Comparison of ENCODE assay signal across 8 cellular contexts in genomic region chr16:77584205-77584859, GRCh38.
DNase-seq lines count a peak whose midpoint lies in the region; ATAC-seq and TF ChIP-seq lines count a peak whose summit lies in the region.

No MANE protein-coding gene starts in this region.

- H3K14ac ChIP-seq in neuronal stem cell (ENCODE audit: low read length): no peak overlapping the region

- no peaks in the 10 kb centered on the region for H3K9me3 Mint-ChIP-seq in activated CD8-positive, alpha-beta T cell treated with anti-CD3 and anti-CD28 coated beads, Interleukin-2, amount 10 ng/mL, durations not matched to agents 7 days and 5 days (ENCODE audit: insufficient read depth)

- no peak overlapping the region for H2BK15ac ChIP-seq in neuronal stem cell (ENCODE audit: low read length)

- no peaks in the 10 kb centered on the region for H3K4me1 Mint-ChIP-seq in activated CD8-positive, alpha-beta T cell treated with anti-CD3 and anti-CD28 coated beads, Interleukin-2, amount 10 ng/mL, durations not matched to agents 7 days and 5 days (ENCODE audit: low read depth)

- H3K36me3 ChIP-seq in neuronal stem cell (replicated peaks in 1 of 2; ENCODE audit: control insufficient read depth in 2 of 2, insufficient read depth in 2 of 2, low read length in 2 of 2): no peaks in the 10 kb centered on the region

- CTCF ChIA-PET in activated CD8-positive, alpha-beta T cell treated with anti-CD3 and anti-CD28 coated beads, Interleukin-2, amount 10 ng/mL, durations not matched to agents 7 days and 5 days (lab: Charles Lee): interaction anchor here (0.7 to 6.3 kb wide), 7 partner anchors 8 to 384 kb away, joined by 3 to 114 read pairs (median 4); no protein-coding TSS in a partner anchor

- no peak overlapping the region for H2AFZ ChIP-seq in neuronal stem cell (ENCODE audit: low read length)

- no peak overlapping the region for H4K91ac ChIP-seq in neuronal stem cell (ENCODE audit: low read depth, low read length, poor library complexity)

- peak; percentile 2 to 3 for DNase-seq in NCI-H446 (lab: John Stamatoyannopoulos, UW)
- DNase-seq in NCI-H446 treated with DMSO at 0.1 percent for 48 hours (lab: John Stamatoyannopoulos, UW): no peak
- peak; percentile 67 for DNase-seq in NCI-H748 (lab: John Stamatoyannopoulos, UW; ENCODE audit: unreplicated experiment)
- DNase-seq in activated CD8-positive, alpha-beta T cell treated with anti-CD3 and anti-CD28 coated beads, Interleukin-2, amount 10 ng/mL, durations not matched to agents 7 days and 5 days: peak; percentile 56
- peak; percentile 79 for DNase-seq in fibroblast of mammary gland (ENCODE audit: low read depth)
- peak; percentile 59 for DNase-seq in neuronal stem cell (ENCODE audit: low spot score)

- H2BK12ac ChIP-seq in neuronal stem cell (ENCODE audit: low read length): no peak overlapping the region

- no peak overlapping the region for H3K27ac ChIP-seq in neuronal stem cell (replicated peaks; ENCODE audit: low read length)

- no peak overlapping the region for H2BK5ac ChIP-seq in neuronal stem cell (ENCODE audit: low read length)

- no peak overlapping the region for H2BK120ac ChIP-seq in neuronal stem cell (ENCODE audit: low read depth, low read length)

- H3K4me3 Mint-ChIP-seq in activated CD8-positive, alpha-beta T cell treated with anti-CD3 and anti-CD28 coated beads, Interleukin-2, amount 10 ng/mL, durations not matched to agents 7 days and 5 days: no peak overlapping the region

- H3K36me3 Mint-ChIP-seq in activated CD8-positive, alpha-beta T cell treated with anti-CD3 and anti-CD28 coated beads, Interleukin-2, amount 10 ng/mL, durations not matched to agents 7 days and 5 days (ENCODE audit: low read depth): no peaks in the 10 kb centered on the region

- no peak overlapping the region for H2AK5ac ChIP-seq in neuronal stem cell (ENCODE audit: low read depth, low read length)

- H3K18ac ChIP-seq in neuronal stem cell (ENCODE audit: low read length): no peak overlapping the region

- H3K9me3 ChIP-seq in neuronal stem cell (replicated peaks in 1 of 2; ENCODE audit: control insufficient read depth in 2 of 2, insufficient read depth in 1 of 2, low read depth in 1 of 2, low read length in 2 of 2): no peaks in the 10 kb centered on the region

- H3K4me1 ChIP-seq in neuronal stem cell (ENCODE audit: control insufficient read depth in 2 of 2, insufficient read depth in 1 of 2, low read depth in 1 of 2, low read length in 2 of 2): peaks cover 0 to 3% of the 10 kb centered on the region in 2 donors

- no peaks in the 10 kb centered on the region for H3K27me3 ChIP-seq in neuronal stem cell (ENCODE audit: control insufficient read depth in 3 of 3, insufficient read depth in 3 of 3, low read depth in 1 of 3, low read length in 3 of 3)

- no peak overlapping the region for H4K8ac ChIP-seq in neuronal stem cell (ENCODE audit: low read depth, low read length)

- no peak overlapping the region for H3K4ac ChIP-seq in neuronal stem cell (ENCODE audit: low read length)

- H3K4me2 ChIP-seq in neuronal stem cell (ENCODE audit: insufficient read depth, low read length, poor library complexity, severe bottlenecking): no peak overlapping the region

- H3K27ac Mint-ChIP-seq in activated CD8-positive, alpha-beta T cell treated with anti-CD3 and anti-CD28 coated beads, Interleukin-2, amount 10 ng/mL, durations not matched to agents 7 days and 5 days: no peak overlapping the region

- H3K23ac ChIP-seq in neuronal stem cell (ENCODE audit: low read depth, low read length, poor library complexity): no peak overlapping the region

- H3K4me3 ChIP-seq in fibroblast of mammary gland (ENCODE audit: control insufficient read depth, low read depth, low read length) (no peak overlapping the region), neuronal stem cell (ENCODE audit: low read length in 2 of 2) (no peak overlapping the region)

- TF ChIP-seq CTCF in fibroblast of mammary gland (conservative IDR thresholded peaks at IDR 0.05; ENCODE audit: control insufficient read depth, insufficient read depth, low read depth, low read length): peak; percentile 87

- ATAC-seq in HG03103 (IDR thresholded peaks at IDR 0.05; ENCODE audit: low read depth, unreplicated experiment) (peak; percentile 58), HG02763 (IDR thresholded peaks at IDR 0.05; ENCODE audit: unreplicated experiment) (no peak)
- ATAC-seq in activated CD8-positive, alpha-beta T cell treated with anti-CD3 and anti-CD28 coated beads, Interleukin-2, amount 10 ng/mL, durations not matched to agents 7 days and 5 days: no peak

- POLR2A ChIA-PET in activated CD8-positive, alpha-beta T cell treated with anti-CD3 and anti-CD28 coated beads, Interleukin-2, amount 10 ng/mL, durations not matched to agents 7 days and 5 days (lab: Charles Lee): interaction anchor here (1.4 kb wide), 1 partner anchor 349 kb away, joined by 4 read pairs; no protein-coding TSS in a partner anchor

- WGBS in neuronal stem cell (ENCODE audit: extremely low coverage in 2 of 2, insufficient read length in 2 of 2, insufficient replicate concordance in 1 of 2), 2 donors: no CpG with 5 or more reads among the region's 7 CpGs

- no peaks in the 10 kb centered on the region for H3K79me1 ChIP-seq in neuronal stem cell (ENCODE audit: low read depth, low read length)

- no peak overlapping the region for H3K9ac ChIP-seq in neuronal stem cell (ENCODE audit: low read depth, low read length, poor library complexity)

- H3K27me3 Mint-ChIP-seq in activated CD8-positive, alpha-beta T cell treated with anti-CD3 and anti-CD28 coated beads, Interleukin-2, amount 10 ng/mL, durations not matched to agents 7 days and 5 days (ENCODE audit: low read depth): peaks cover 5% of the 10 kb centered on the region
